8 cellular contexts compared by ENCODE assay signal in genomic region chr16:20774703-20775362, GRCh38. TPM values are rescaled to one million over a fixed set of nuclear protein-coding genes. Genes with fewer than 3 reads are reported as not detected.
DNase-seq lines count a peak whose midpoint lies in the region; ATAC-seq lines count a peak whose summit lies in the region.

No MANE protein-coding gene starts in this region.

- H3K36me3 Mint-ChIP-seq in activated naive CD4-positive, alpha-beta T cell treated with anti-CD3 and anti-CD28 coated beads for 36 hours (ENCODE audit: low read depth), result peaks cover 9% of the 10 kb centered on the region

- intact Hi-C loops in activated naive CD4-positive, alpha-beta T cell treated with anti-CD3 and anti-CD28 coated beads for 36 hours (cut with micrococcal nuclease), result no loop called here
- intact Hi-C loops in left cardiac atrium (cut with DNase I), result no loop called here

- no peak overlapping the region for H3K4me3 Mint-ChIP-seq in activated naive CD4-positive, alpha-beta T cell treated with anti-CD3 and anti-CD28 coated beads for 36 hours

- H3K4me1 ChIP-seq in SJCRH30, result no peaks in the 10 kb centered on the region

- H3K4me1 Mint-ChIP-seq in activated naive CD4-positive, alpha-beta T cell treated with anti-CD3 and anti-CD28 coated beads for 36 hours (ENCODE audit: low read depth), result no peaks in the 10 kb centered on the region

- CTCF ChIA-PET in activated naive CD4-positive, alpha-beta T cell treated with anti-CD3 and anti-CD28 coated beads for 36 hours (lab: Charles Lee), result interaction anchor here (0.8 to 1.0 kb wide), 3 partner anchors 10 to 14 kb away, joined by 3 read pairs; no protein-coding TSS in a partner anchor

- H3K9me3 Mint-ChIP-seq in activated naive CD4-positive, alpha-beta T cell treated with anti-CD3 and anti-CD28 coated beads for 36 hours, result no peaks in the 10 kb centered on the region

- H3K9me3 ChIP-seq in SJCRH30 (replicated peaks), result no peaks in the 10 kb centered on the region

- H3K27ac Mint-ChIP-seq in activated naive CD4-positive, alpha-beta T cell treated with anti-CD3 and anti-CD28 coated beads for 36 hours, result no peak overlapping the region

- H3K36me3 ChIP-seq in SJCRH30, result no peaks in the 10 kb centered on the region

- no peaks in the 10 kb centered on the region for H3K27me3 Mint-ChIP-seq in activated naive CD4-positive, alpha-beta T cell treated with anti-CD3 and anti-CD28 coated beads for 36 hours (ENCODE audit: low read depth)

- ATAC-seq in left cardiac atrium, result peak; percentile 34 to 42
- ATAC-seq in HG02610 (IDR thresholded peaks at IDR 0.05; ENCODE audit: unreplicated experiment), result no peak
- ATAC-seq in HG03097 (IDR thresholded peaks at IDR 0.05; ENCODE audit: low FRiP score, unreplicated experiment), result no peak

- peak; percentile 89 for DNase-seq in ELF-1 (ENCODE audit: low read depth, low spot score)
- peak; percentile 46 for DNase-seq in KG1 (lab: John Stamatoyannopoulos, UW)
- DNase-seq in SJCRH30, result peak; percentile 52 to 67
- DNase-seq in activated naive CD4-positive, alpha-beta T cell treated with anti-CD3 and anti-CD28 coated beads for 36 hours, result peak; percentile 73
- DNase-seq in left cardiac atrium, result peak; percentile 21
- peak; percentile 79 for DNase-seq in stimulated activated CD4-positive, alpha-beta T cell treated with anti-CD3 and anti-CD28 coated beads, Interleukin-15, amount 100 ng/mL, for 24 hours

- no peak overlapping the region for H3K27ac ChIP-seq in SJCRH30

- H3K27me3 ChIP-seq in SJCRH30, result no peaks in the 10 kb centered on the region

- H3K4me3 ChIP-seq in SJCRH30, result no peak overlapping the region

RNA-seq across cellular contexts. Expression of gene ACSM3, which starts 11.0 kb away (rescaled TPM):
- total RNA-seq in SJCRH30 (2014; rRNA removed; shearing (Covaris generic)), result 1.8 and 2.0 TPM in 2 replicates
- total RNA-seq in activated naive CD4-positive, alpha-beta T cell treated with anti-CD3 and anti-CD28 coated beads for 36 hours, result 10 to 100 TPM; 29.6 to 35.0 TPM
- 10 to 100 TPM in 1 of 2 donors, 1 to 10 TPM in 1; 8.9 to 11.8 TPM for total RNA-seq in left cardiac atrium

RNA-seq across cellular contexts. Expression of gene ERI2, which starts 31.4 kb away (rescaled TPM):
- total RNA-seq in SJCRH30 (2014; rRNA removed; shearing (Covaris generic)), result 35.7 and 38.5 TPM in 2 replicates
- 10 to 100 TPM; 18.4 to 19.6 TPM for total RNA-seq in activated naive CD4-positive, alpha-beta T cell treated with anti-CD3 and anti-CD28 coated beads for 36 hours
- 10 to 100 TPM in 1 of 2 donors, 1 to 10 TPM in 1; 7.2 to 10.9 TPM for total RNA-seq in left cardiac atrium

RNA-seq across cellular contexts. Expression of gene REXO5, which starts 31.5 kb away (rescaled TPM):
- 12.6 and 17.2 TPM in 2 replicates for total RNA-seq in SJCRH30 (2014; rRNA removed; shearing (Covaris generic))
- total RNA-seq in activated naive CD4-positive, alpha-beta T cell treated with anti-CD3 and anti-CD28 coated beads for 36 hours, result 10 to 100 TPM; 26.4 to 27.8 TPM
- 1 to 10 TPM; 2.3 to 3.5 TPM for total RNA-seq in left cardiac atrium

RNA-seq across cellular contexts. Expression of gene THUMPD1, which starts 33.2 kb away (rescaled TPM):
- total RNA-seq in SJCRH30 (2014; rRNA removed; shearing (Covaris generic)), result 54.4 and 66.1 TPM in 2 replicates
- 10 to 100 TPM; 47.5 to 49.8 TPM for total RNA-seq in activated naive CD4-positive, alpha-beta T cell treated with anti-CD3 and anti-CD28 coated beads for 36 hours
- 10 to 100 TPM; 17.3 to 20.3 TPM for total RNA-seq in left cardiac atrium

Comparison
In these comparisons a context has a peak if more than half of its experiments do, and no peak if none do; other contexts are left out.
1. DNase-seq: peak in every context shown above with its lines; median percentile 89 in ELF-1; 79 in stimulated activated CD4-positive, alpha-beta T cell treated with anti-CD3 and anti-CD28 coated beads, Interleukin-15, amount 100 ng/mL, for 24 hours; 73 in activated naive CD4-positive, alpha-beta T cell treated with anti-CD3 and anti-CD28 coated beads for 36 hours; 60 in SJCRH30; 46 in KG1; 21 in left cardiac atrium.
2. ATAC-seq: peak in left cardiac atrium (2 of 2); none in HG02610 (single experiment) and HG03097 (single experiment).